Comparison of ENCODE assay signal across 12 cellular contexts in genomic region chr4:94913316-94913715, GRCh38.
DNase-seq lines count a peak whose midpoint lies in the region; ATAC-seq and TF ChIP-seq lines count a peak whose summit lies in the region.
"Had no signal": no experiment of that assay in that cellular context is flagged by ENCODE, and none has a peak within 500 bp of the region (broad histone marks: within the 10 kb centered on the region; RNA-seq: fewer than 3 reads in every experiment).

No MANE protein-coding gene starts in this region.

- no peak for TF ChIP-seq POLR2A in GM18505 (IDR thresholded peaks at IDR 0.05; ENCODE audit: borderline replicate concordance, extremely low read depth, insufficient read depth, insufficient read length)

- H3K4me3 ChIP-seq in Jurkat, Clone E6-1 (ENCODE audit: low read length), result no peak overlapping the region
- H3K4me3 ChIP-seq: PC-9, stomach had no signal

- ATAC-seq in GM18505 (IDR thresholded peaks at IDR 0.05; ENCODE audit: unreplicated experiment), result peak; percentile 60
- peak; percentile 87 for ATAC-seq in GM19395 (IDR thresholded peaks at IDR 0.05; ENCODE audit: unreplicated experiment)
- ATAC-seq in HG02840 (IDR thresholded peaks at IDR 0.05; ENCODE audit: low FRiP score, unreplicated experiment), result peak; percentile 81
- ATAC-seq in HG02852 (IDR thresholded peaks at IDR 0.05; ENCODE audit: unreplicated experiment), result no peak
- ATAC-seq in esophagus mucosa, result no peak

- peak; percentile 15 for DNase-seq in Jurkat, Clone E6-1 (ENCODE audit: low read depth, low spot score)
- DNase-seq in SW480 (ENCODE audit: low spot score) (no peak), AG08395 (ENCODE audit: low spot score) (no peak)
- DNase-seq: NCI-H1048, NCI-H226, PC-9, stomach had no signal

Comparison
In these comparisons a context has a peak if more than half of its experiments do, and no peak if none do; other contexts are left out.
1. ATAC-seq: peak in GM18505 (single experiment), GM19395 (single experiment) and HG02840 (single experiment); none in HG02852 (single experiment) and esophagus mucosa (single experiment).